Comparison of ENCODE assay signal across 8 cellular contexts in genomic region chr3:179929091-179929529, GRCh38.
A peak's percentile ranks its signal among the peaks of the same experiment; 100 is the strongest.
DNase-seq lines count a peak whose midpoint lies in the region; ATAC-seq and TF ChIP-seq lines count a peak whose summit lies in the region.

No MANE protein-coding gene starts in this region.

- H3K4me2 ChIP-seq in GM23248 (ENCODE audit: unreplicated experiment), result no peak overlapping the region

- no peaks in the 10 kb centered on the region for H4K20me1 ChIP-seq in GM23248 (ENCODE audit: insufficient read depth)

- H3K9ac ChIP-seq in GM23248, result no peak overlapping the region

- H3K4me1 ChIP-seq in GM23248 (ENCODE audit: insufficient read depth), result no peaks in the 10 kb centered on the region

- H3K27me3 ChIP-seq in GM23248 (replicated peaks; ENCODE audit: insufficient read depth) (no peaks in the 10 kb centered on the region), brain microvascular endothelial cell (replicated peaks) (no peaks in the 10 kb centered on the region)

- H2AFZ ChIP-seq in GM23248, result no peak overlapping the region

- WGBS in GM23248 (ENCODE audit: low coverage in 1 of 2, low lambda C conversion rate in 2 of 2, missing lambda C conversion rate in 2 of 2), 2 experiments, result 0% methylated on average over 1 of the region's 1 CpG

- H3K36me3 ChIP-seq in GM23248 (ENCODE audit: low read depth), result no peaks in the 10 kb centered on the region
- no peaks in the 10 kb centered on the region for H3K36me3 ChIP-seq in brain microvascular endothelial cell (replicated peaks)

- in situ Hi-C loops in GM23248 (cut with MboI) (loop anchor here (10.0 kb wide), 1 partner anchor 666 kb away; no protein-coding TSS in a partner anchor), brain microvascular endothelial cell (cut with HindIII; ENCODE audit: low pct_ligation_motif_present, low sequenced_read_pairs) (no loop called here)

- no peak for ATAC-seq in esophagus mucosa

- H3K4me3 ChIP-seq in GM23248 (no peak overlapping the region), NB4 (ENCODE audit: low read depth, low read length) (no peak overlapping the region), brain microvascular endothelial cell (ENCODE audit: low read depth, low read length) (no peak overlapping the region)

- TF ChIP-seq CTCF in NB4 (IDR thresholded peaks at IDR 0.05; ENCODE audit: low read depth, low read length) (peak; percentile 85), brain microvascular endothelial cell (IDR thresholded peaks at IDR 0.05; ENCODE audit: low read depth, low read length, missing control alignments) (peak; percentile 88)

- H3K27ac ChIP-seq in GM23248, result no peak overlapping the region
- no peak overlapping the region for H3K27ac ChIP-seq in brain microvascular endothelial cell

- H3K9me2 ChIP-seq in GM23248 (ENCODE audit: insufficient read depth), result no peaks in the 10 kb centered on the region

- H3K79me2 ChIP-seq in GM23248 (ENCODE audit: insufficient read depth), result no peaks in the 10 kb centered on the region

- H3K9me3 ChIP-seq in GM23248 (ENCODE audit: low read depth), result no peaks in the 10 kb centered on the region

- H3F3A ChIP-seq in GM23248 (ENCODE audit: insufficient read depth), result no peaks in the 10 kb centered on the region

- peak; percentile 63 for DNase-seq in Daoy (ENCODE audit: low read depth)
- DNase-seq in GM23248, result peak; percentile 67
- DNase-seq in NB4 (ENCODE audit: low read depth), result peak; percentile 57
- DNase-seq in SKM-1 (lab: John Stamatoyannopoulos, UW; ENCODE audit: unreplicated experiment), result peak; percentile 20
- DNase-seq in brain microvascular endothelial cell, result peak; percentile 55
- peak; percentile 60 for DNase-seq in kidney tubule cell (ENCODE audit: low spot score)
- peak in 2 of 3 donors; percentile 6 to 38 for DNase-seq in stimulated activated CD4-positive, alpha-beta T cell treated with anti-CD3 and anti-CD28 coated beads, TNF-alpha, amount 100 ng/mL, for 48 hours (ENCODE audit: low read depth in 3 of 3)

- no peak for TF ChIP-seq POLR2A in NB4 (IDR thresholded peaks at IDR 0.05; ENCODE audit: extremely low read depth, insufficient read length)
